16 cellular contexts compared by ENCODE assay signal in genomic region chr7:105102557-105103352, GRCh38.
DNase-seq lines count a peak whose midpoint lies in the region; ATAC-seq and TF ChIP-seq lines count a peak whose summit lies in the region.
"Had no signal": no experiment of that assay in that cellular context is flagged by ENCODE, and none has a peak within 500 bp of the region (broad histone marks: within the 10 kb centered on the region; RNA-seq: fewer than 3 reads in every experiment).

No MANE protein-coding gene starts in this region.

- no peak for ATAC-seq in T-helper 17 cell
- no peak for ATAC-seq in effector memory CD8-positive, alpha-beta T cell (replicated peaks)
- ATAC-seq: stimulated activated memory B cell treated with anti-CD40 and anti-IgM and Interleukin-4, amounts not matched to agents 10 μg/mL and 1 μg/mL and 100 μg/mL, for 72 hours had no signal

- intact Hi-C loops in activated naive CD4-positive, alpha-beta T cell treated with anti-CD3 and anti-CD28 coated beads for 36 hours (cut with micrococcal nuclease): no loop called here
- intact Hi-C loops in stomach (cut with DNase I; ENCODE audit: low total_unique reads): no loop called here

- peak overlapping the region; percentile 66 for H3K27ac Mint-ChIP-seq in activated naive CD4-positive, alpha-beta T cell treated with anti-CD3 and anti-CD28 coated beads for 36 hours
- H3K27ac Mint-ChIP-seq in T-helper 17 cell (peak overlapping the region; percentile 81), osteocyte (ENCODE audit: unreplicated experiment) (peak overlapping the region; percentile 21)
- H3K27ac Mint-ChIP-seq in effector memory CD8-positive, alpha-beta T cell: peak overlapping the region; percentile 32 to 75
- H3K27ac Mint-ChIP-seq: stimulated activated memory B cell treated with anti-CD40 and anti-IgM and Interleukin-4, amounts not matched to agents 10 μg/mL and 1 μg/mL and 100 μg/mL, for 72 hours had no signal

- H3K27me3 Mint-ChIP-seq in activated naive CD4-positive, alpha-beta T cell treated with anti-CD3 and anti-CD28 coated beads for 36 hours (ENCODE audit: low read depth): no peaks in the 10 kb centered on the region
- H3K27me3 Mint-ChIP-seq in T-helper 17 cell (no peaks in the 10 kb centered on the region), osteocyte (ENCODE audit: unreplicated experiment) (no peaks in the 10 kb centered on the region)
- H3K27me3 Mint-ChIP-seq in effector memory CD8-positive, alpha-beta T cell: no peaks in the 10 kb centered on the region
- H3K27me3 Mint-ChIP-seq: stimulated activated memory B cell treated with anti-CD40 and anti-IgM and Interleukin-4, amounts not matched to agents 10 μg/mL and 1 μg/mL and 100 μg/mL, for 72 hours had no signal

- H3K27me3 ChIP-seq in SJCRH30 (no peaks in the 10 kb centered on the region), stomach (no peaks in the 10 kb centered on the region)

- H3K4me1 ChIP-seq in SJCRH30: peaks cover 1% of the 10 kb centered on the region; the same call in 1 of the 2 replicates
- peaks cover 0 to 66% (median 30%) of the 10 kb centered on the region in 4 donors for H3K4me1 ChIP-seq in stomach

- no peak for TF ChIP-seq CTCF in osteocyte (IDR thresholded peaks at IDR 0.05)
- no peak for TF ChIP-seq CTCF in stomach (IDR thresholded peaks at IDR 0.05)

- H3K4me3 ChIP-seq in SJCRH30: no peak overlapping the region
- H3K4me3 ChIP-seq in stomach: no peak overlapping the region

- TF ChIP-seq POLR2A in stomach (IDR thresholded peaks at IDR 0.05): no peak

- peaks cover 38% of the 10 kb centered on the region for H3K36me3 Mint-ChIP-seq in activated naive CD4-positive, alpha-beta T cell treated with anti-CD3 and anti-CD28 coated beads for 36 hours (ENCODE audit: low read depth)
- H3K36me3 Mint-ChIP-seq in T-helper 17 cell (ENCODE audit: low read depth) (no peaks in the 10 kb centered on the region), osteocyte (ENCODE audit: unreplicated experiment) (peaks cover 51% of the 10 kb centered on the region)
- H3K36me3 Mint-ChIP-seq in effector memory CD8-positive, alpha-beta T cell (ENCODE audit: insufficient read depth): peaks cover 89% of the 10 kb centered on the region

- H3K4me3 Mint-ChIP-seq in activated naive CD4-positive, alpha-beta T cell treated with anti-CD3 and anti-CD28 coated beads for 36 hours: no peak overlapping the region
- no peak overlapping the region for H3K4me3 Mint-ChIP-seq in T-helper 17 cell
- H3K4me3 Mint-ChIP-seq in effector memory CD8-positive, alpha-beta T cell: no peak overlapping the region
- no peak overlapping the region for H3K4me3 Mint-ChIP-seq in osteocyte (ENCODE audit: unreplicated experiment)
- H3K4me3 Mint-ChIP-seq: stimulated activated memory B cell treated with anti-CD40 and anti-IgM and Interleukin-4, amounts not matched to agents 10 μg/mL and 1 μg/mL and 100 μg/mL, for 72 hours had no signal

- H3K9me3 ChIP-seq in T-helper 17 cell (ENCODE audit: control insufficient read depth, low read length, poor library complexity, severe bottlenecking) (no peaks in the 10 kb centered on the region), SJCRH30 (replicated peaks) (no peaks in the 10 kb centered on the region), stomach (no peaks in the 10 kb centered on the region)

- CTCF ChIA-PET in activated naive CD4-positive, alpha-beta T cell treated with anti-CD3 and anti-CD28 coated beads for 36 hours (lab: Charles Lee): no interaction called here

- H3K9me3 Mint-ChIP-seq in activated naive CD4-positive, alpha-beta T cell treated with anti-CD3 and anti-CD28 coated beads for 36 hours: no peaks in the 10 kb centered on the region
- H3K9me3 Mint-ChIP-seq in effector memory CD8-positive, alpha-beta T cell: no peaks in the 10 kb centered on the region
- no peaks in the 10 kb centered on the region for H3K9me3 Mint-ChIP-seq in osteocyte (ENCODE audit: unreplicated experiment)
- H3K9me3 Mint-ChIP-seq: stimulated activated memory B cell treated with anti-CD40 and anti-IgM and Interleukin-4, amounts not matched to agents 10 μg/mL and 1 μg/mL and 100 μg/mL, for 72 hours had no signal

- no peak for DNase-seq in activated naive CD4-positive, alpha-beta T cell treated with anti-CD3 and anti-CD28 coated beads for 36 hours
- DNase-seq in activated naive CD4-positive, alpha-beta T cell treated with anti-CD3 and anti-CD28 coated beads, Interleukin-2, amount 50 U/mL, for 16 hours: no peak
- DNase-seq in T-helper 17 cell (no peak), osteocyte (ENCODE audit: extremely low spot score, unreplicated experiment) (no peak), SJCRH30 (no peak), stomach (no peak), HuH-7.5 (ENCODE audit: low spot score) (no peak)
- DNase-seq in effector memory CD8-positive, alpha-beta T cell: no peak
- DNase-seq: activated CD8-positive, alpha-beta memory T cell treated with anti-CD3 and anti-CD28 coated beads, Interleukin-2, amount 50 U/mL, for 4 hours; amygdala; GF-D8; H7; head of caudate nucleus; NCI-H748 treated with DMSO at 0.1 percent for 48 hours; small intestine had no signal

- 71 to 79% (median 74%) methylated on average over 4 of the region's 4 CpGs for WGBS in stomach, 5 donors

- H3K36me3 ChIP-seq in SJCRH30: peaks cover 73% of the 10 kb centered on the region
- H3K36me3 ChIP-seq in stomach: peaks cover 25 to 91% (median 63%) of the 10 kb centered on the region in 4 donors

- TF ChIP-seq EP300 in stomach (IDR thresholded peaks at IDR 0.05): no peak

- peaks cover 43% of the 10 kb centered on the region for H3K4me1 Mint-ChIP-seq in activated naive CD4-positive, alpha-beta T cell treated with anti-CD3 and anti-CD28 coated beads for 36 hours (ENCODE audit: low read depth)
- H3K4me1 Mint-ChIP-seq in T-helper 17 cell: peaks cover 18% of the 10 kb centered on the region
- H3K4me1 Mint-ChIP-seq in effector memory CD8-positive, alpha-beta T cell (ENCODE audit: low read depth in 2 of 2): peaks cover 13 to 32% of the 10 kb centered on the region in 2 donors
- peaks cover 23% of the 10 kb centered on the region for H3K4me1 Mint-ChIP-seq in osteocyte (ENCODE audit: unreplicated experiment)

- H3K27ac ChIP-seq in SJCRH30 (no peak overlapping the region), stomach (peak overlapping the region in 2 of 5 donors; percentile 14 to 52)

Comparison
In these comparisons a context has a peak if more than half of its experiments do, and no peak if none do; other contexts are left out.
1. H3K27ac Mint-ChIP-seq: peak in every context shown above with its lines; median percentile 81 in T-helper 17 cell; 66 in activated naive CD4-positive, alpha-beta T cell treated with anti-CD3 and anti-CD28 coated beads for 36 hours; 54 in effector memory CD8-positive, alpha-beta T cell; 21 in osteocyte.